In genomic region chr21:20645344-20645743, GRCh38 we compare ENCODE assay signal across 35 cellular contexts.
"Had no signal": no experiment of that assay in that cellular context is flagged by ENCODE, and none has a peak within 500 bp of the region (broad histone marks: within the 10 kb centered on the region; RNA-seq: fewer than 3 reads in every experiment).

No MANE protein-coding gene starts in this region.

- DNase-seq: activated B cell treated with CpG ODN at 0.5 μM for 24 hours; activated CD4-positive, alpha-beta memory T cell treated with anti-CD3 and anti-CD28 coated beads for 36 hours; activated CD4-positive, alpha-beta T cell treated with anti-CD3 and anti-CD28 coated beads for 48 hours; activated CD4-positive, alpha-beta T cell treated with anti-CD3 and anti-CD28 coated beads, Interleukin-2, amount 50 U/mL, for 1 hour; activated CD8-positive, alpha-beta memory T cell treated with anti-CD3 and anti-CD28 coated beads, Interleukin-2, amount 10 ng/mL, durations not matched to agents 7 days and 5 days; activated CD8-positive, alpha-beta memory T cell treated with anti-CD3 and anti-CD28 coated beads, Interleukin-2, amount 50 U/mL, for 4 hours; activated CD8-positive, alpha-beta T cell treated with anti-CD3 and anti-CD28 coated beads, Interleukin-2, amount 10 ng/mL, durations not matched to agents 7 days and 5 days; activated effector memory CD4-positive, alpha-beta T cell treated with anti-CD3 and anti-CD28 coated beads, Interleukin-2, amount 50 U/mL, for 16 hours; activated naive CD4-positive, alpha-beta T cell treated with anti-CD3 and anti-CD28 coated beads for 36 hours; activated naive CD8-positive, alpha-beta T cell treated with anti-CD3 and anti-CD28 coated beads for 36 hours; activated naive CD8-positive, alpha-beta T cell treated with anti-CD3 and anti-CD28 coated beads, Interleukin-2, amount 50 U/mL, for 24 hours; activated T-cell treated with anti-CD3 and anti-CD28 coated beads, Interleukin-2, amount 50 U/mL, for 1 hour; activated T-cell treated with anti-CD3 and anti-CD28 coated beads, Interleukin-2, amount 50 U/mL, for 48 hours; adrenal gland; amygdala; aorta; body of pancreas; caudate nucleus; cerebellar nuclear complex; colonic mucosa; dorsolateral prefrontal cortex; effector memory CD4-positive, alpha-beta T cell; endodermal cell; foreskin fibroblast; T-helper 1 cell; T-helper 17 cell; T1000; WERI-Rb-1 had no signal

- ATAC-seq: activated CD4-positive, CD25-positive, alpha-beta regulatory T cell treated with anti-CD3 and anti-CD28 coated beads, Interleukin-2, amount 50 U/mL, for 24 hours; activated CD8-positive, alpha-beta memory T cell treated with anti-CD3 and anti-CD28 coated beads, Interleukin-2, amount 10 ng/mL, durations not matched to agents 7 days and 5 days; activated CD8-positive, alpha-beta T cell treated with anti-CD3 and anti-CD28 coated beads, Interleukin-2, amount 10 ng/mL, durations not matched to agents 7 days and 5 days; activated naive CD8-positive, alpha-beta T cell treated with anti-CD3 and anti-CD28 coated beads, Interleukin-2, amount 50 U/mL, for 24 hours; body of pancreas; esophagus mucosa; T-helper 17 cell had no signal

- H3K4me1 ChIP-seq: adrenal gland, body of pancreas, colonic mucosa had no signal

- H3K4me3 ChIP-seq: adrenal gland, body of pancreas, colonic mucosa, dorsolateral prefrontal cortex had no signal

- H3K36me3 Mint-ChIP-seq: activated CD4-positive, alpha-beta memory T cell treated with anti-CD3 and anti-CD28 coated beads for 36 hours; activated CD8-positive, alpha-beta memory T cell treated with anti-CD3 and anti-CD28 coated beads, Interleukin-2, amount 10 ng/mL, durations not matched to agents 7 days and 5 days; activated naive CD4-positive, alpha-beta T cell treated with anti-CD3 and anti-CD28 coated beads, Interleukin-2, amount 50 U/mL, for 24 hours; activated naive CD8-positive, alpha-beta T cell treated with anti-CD3 and anti-CD28 coated beads for 36 hours had no signal

- H3K27ac ChIP-seq: adrenal gland, body of pancreas, colonic mucosa, dorsolateral prefrontal cortex, WERI-Rb-1 had no signal

- H3K27me3 ChIP-seq: adrenal gland, body of pancreas, colonic mucosa, dorsolateral prefrontal cortex had no signal

- H3K27me3 Mint-ChIP-seq: activated B cell treated with CpG ODN at 0.5 μM for 24 hours; activated CD4-positive, alpha-beta memory T cell treated with anti-CD3 and anti-CD28 coated beads for 36 hours; activated CD8-positive, alpha-beta memory T cell treated with anti-CD3 and anti-CD28 coated beads, Interleukin-2, amount 10 ng/mL, durations not matched to agents 7 days and 5 days; activated naive CD4-positive, alpha-beta T cell treated with anti-CD3 and anti-CD28 coated beads, Interleukin-2, amount 50 U/mL, for 24 hours; activated naive CD8-positive, alpha-beta T cell treated with anti-CD3 and anti-CD28 coated beads for 36 hours; activated naive CD8-positive, alpha-beta T cell treated with anti-CD3 and anti-CD28 coated beads, Interleukin-2, amount 50 U/mL, for 24 hours; dendritic cell treated with granulocyte-macrophage colony-stimulating factor and Interleukin-4, amounts not matched to agents 40 ng/mL and 50 ng/mL, for 4 days; T-helper 17 cell had no signal

- H3K36me3 ChIP-seq: adrenal gland, colonic mucosa, WERI-Rb-1 had no signal

- H3K4me1 Mint-ChIP-seq: activated B cell treated with CpG ODN at 0.5 μM for 24 hours; activated CD8-positive, alpha-beta memory T cell treated with anti-CD3 and anti-CD28 coated beads, Interleukin-2, amount 10 ng/mL, durations not matched to agents 7 days and 5 days; activated naive CD4-positive, alpha-beta T cell treated with anti-CD3 and anti-CD28 coated beads, Interleukin-2, amount 50 U/mL, for 24 hours; activated naive CD8-positive, alpha-beta T cell treated with anti-CD3 and anti-CD28 coated beads for 36 hours; activated naive CD8-positive, alpha-beta T cell treated with anti-CD3 and anti-CD28 coated beads, Interleukin-2, amount 50 U/mL, for 24 hours; T-helper 17 cell had no signal

- H3K9me3 ChIP-seq: adrenal gland, body of pancreas, colonic mucosa had no signal

- H3K27ac Mint-ChIP-seq: activated B cell treated with CpG ODN at 0.5 μM for 24 hours; activated CD4-positive, alpha-beta memory T cell treated with anti-CD3 and anti-CD28 coated beads for 36 hours; activated CD8-positive, alpha-beta memory T cell treated with anti-CD3 and anti-CD28 coated beads, Interleukin-2, amount 10 ng/mL, durations not matched to agents 7 days and 5 days; activated CD8-positive, alpha-beta T cell treated with anti-CD3 and anti-CD28 coated beads, Interleukin-2, amount 10 ng/mL, durations not matched to agents 7 days and 5 days; activated naive CD4-positive, alpha-beta T cell treated with anti-CD3 and anti-CD28 coated beads for 36 hours; activated naive CD4-positive, alpha-beta T cell treated with anti-CD3 and anti-CD28 coated beads, Interleukin-2, amount 50 U/mL, for 24 hours; activated naive CD8-positive, alpha-beta T cell treated with anti-CD3 and anti-CD28 coated beads for 36 hours; activated naive CD8-positive, alpha-beta T cell treated with anti-CD3 and anti-CD28 coated beads, Interleukin-2, amount 50 U/mL, for 24 hours; activated T-helper 1 cell treated with anti-CD3 and anti-CD28 coated beads, Interleukin-12 subunit alpha, Interleukin-12 subunit beta, Interleukin-2, Interleukin-4 antibody, amounts not matched to agents 30 ng/mL and 10 ng/mL and 1 ng/mL, durations not matched to agents 14 hours and 24 hours and 36 hours; activated T-helper 2 cell treated with anti-CD3 and anti-CD28 coated beads, Interferon-gamma antibody, Interleukin-2, Interleukin-4, amounts not matched to agents 10 μg/mL and 5 μg/mL and 100 μg/mL, durations not matched to agents 14 hours and 24 hours and 36 hours; dendritic cell treated with granulocyte-macrophage colony-stimulating factor and Interleukin-4, amounts not matched to agents 40 ng/mL and 50 ng/mL, for 4 days; endodermal cell; T-helper 17 cell; T-helper 2 cell treated with Interferon-gamma antibody and Interleukin-4, amounts not matched to agents 5 μg/mL and 100 μg/mL, for 36 hours had no signal

- H3K4me3 Mint-ChIP-seq: activated B cell treated with CpG ODN at 0.5 μM for 24 hours; activated CD4-positive, alpha-beta memory T cell treated with anti-CD3 and anti-CD28 coated beads for 36 hours; activated CD8-positive, alpha-beta memory T cell treated with anti-CD3 and anti-CD28 coated beads, Interleukin-2, amount 10 ng/mL, durations not matched to agents 7 days and 5 days; activated CD8-positive, alpha-beta T cell treated with anti-CD3 and anti-CD28 coated beads, Interleukin-2, amount 10 ng/mL, durations not matched to agents 7 days and 5 days; activated naive CD4-positive, alpha-beta T cell treated with anti-CD3 and anti-CD28 coated beads for 36 hours; activated naive CD4-positive, alpha-beta T cell treated with anti-CD3 and anti-CD28 coated beads, Interleukin-2, amount 50 U/mL, for 24 hours; activated naive CD8-positive, alpha-beta T cell treated with anti-CD3 and anti-CD28 coated beads for 36 hours; activated naive CD8-positive, alpha-beta T cell treated with anti-CD3 and anti-CD28 coated beads, Interleukin-2, amount 50 U/mL, for 24 hours; activated T-helper 1 cell treated with anti-CD3 and anti-CD28 coated beads, Interleukin-12 subunit alpha, Interleukin-12 subunit beta, Interleukin-2, Interleukin-4 antibody, amounts not matched to agents 30 ng/mL and 10 ng/mL and 1 ng/mL, durations not matched to agents 14 hours and 24 hours and 36 hours; dendritic cell treated with granulocyte-macrophage colony-stimulating factor and Interleukin-4, amounts not matched to agents 40 ng/mL and 50 ng/mL, for 4 days; endodermal cell; T-helper 17 cell; T-helper 2 cell treated with Interferon-gamma antibody and Interleukin-4, amounts not matched to agents 5 μg/mL and 100 μg/mL, for 36 hours had no signal

- H3K9me3 Mint-ChIP-seq: endodermal cell had no signal
